Comparison of ENCODE assay signal across 1 cellular context in the genomic region with DNA sequence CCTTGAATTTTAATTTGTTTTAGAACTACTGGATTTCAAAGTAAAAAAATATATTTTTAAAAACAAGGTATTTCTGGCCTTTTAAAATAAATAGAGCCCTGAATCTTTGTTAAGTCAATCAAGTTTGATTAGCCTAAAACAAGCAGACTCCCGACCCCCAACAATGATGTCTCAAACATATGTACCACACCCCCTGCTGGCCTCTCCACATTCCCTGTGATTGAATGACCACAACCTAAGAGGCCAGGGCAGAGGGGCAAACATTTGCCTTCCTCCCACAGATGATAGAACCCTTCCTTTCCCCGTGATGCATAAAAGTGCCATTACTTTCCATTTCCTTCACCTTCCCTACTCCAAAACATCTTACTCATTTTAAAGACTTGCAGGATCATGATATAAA.
TF ChIP-seq lines count a peak whose summit lies in the region.

No MANE protein-coding gene starts in this region.

TF ChIP-seq in IMR-90, 13 proteins besides CTCF, POLR2A, EP300 and RAD21 (continued from another document):
- TF ChIP-seq, protein P1, sequence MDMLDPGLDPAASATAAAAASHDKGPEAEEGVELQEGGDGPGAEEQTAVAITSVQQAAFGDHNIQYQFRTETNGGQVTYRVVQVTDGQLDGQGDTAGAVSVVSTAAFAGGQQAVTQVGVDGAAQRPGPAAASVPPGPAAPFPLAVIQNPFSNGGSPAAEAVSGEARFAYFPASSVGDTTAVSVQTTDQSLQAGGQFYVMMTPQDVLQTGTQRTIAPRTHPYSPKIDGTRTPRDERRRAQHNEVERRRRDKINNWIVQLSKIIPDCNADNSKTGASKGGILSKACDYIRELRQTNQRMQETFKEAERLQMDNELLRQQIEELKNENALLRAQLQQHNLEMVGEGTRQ (IDR thresholded peaks at IDR 0.05; ENCODE audit: low read depth, low read length) = no peak
- TF ChIP-seq MXI1 (IDR thresholded peaks at IDR 0.05; ENCODE audit: borderline replicate concordance, low read depth, low read length) (no peak), BHLHE40 (IDR thresholded peaks at IDR 0.05; ENCODE audit: low read depth, low read length) (no peak), RCOR1 (IDR thresholded peaks at IDR 0.05; ENCODE audit: insufficient replicate concordance, low read length) (no peak), FOS (IDR thresholded peaks at IDR 0.05; ENCODE audit: low read depth, low read length) (no peak), MAFK (IDR thresholded peaks at IDR 0.05; ENCODE audit: low read depth, low read length) (no peak), CHD1 (IDR thresholded peaks at IDR 0.05; ENCODE audit: low read depth, low read length) (no peak), MAZ (IDR thresholded peaks at IDR 0.05; ENCODE audit: borderline replicate concordance, low read depth, low read length) (no peak), RFX5 (IDR thresholded peaks at IDR 0.05; ENCODE audit: low read depth, low read length) (no peak), SMC3 (IDR thresholded peaks at IDR 0.05; ENCODE audit: low read depth, low read length) (no peak)
